ENCODE assay signal across 8 cellular contexts in the genomic region with DNA sequence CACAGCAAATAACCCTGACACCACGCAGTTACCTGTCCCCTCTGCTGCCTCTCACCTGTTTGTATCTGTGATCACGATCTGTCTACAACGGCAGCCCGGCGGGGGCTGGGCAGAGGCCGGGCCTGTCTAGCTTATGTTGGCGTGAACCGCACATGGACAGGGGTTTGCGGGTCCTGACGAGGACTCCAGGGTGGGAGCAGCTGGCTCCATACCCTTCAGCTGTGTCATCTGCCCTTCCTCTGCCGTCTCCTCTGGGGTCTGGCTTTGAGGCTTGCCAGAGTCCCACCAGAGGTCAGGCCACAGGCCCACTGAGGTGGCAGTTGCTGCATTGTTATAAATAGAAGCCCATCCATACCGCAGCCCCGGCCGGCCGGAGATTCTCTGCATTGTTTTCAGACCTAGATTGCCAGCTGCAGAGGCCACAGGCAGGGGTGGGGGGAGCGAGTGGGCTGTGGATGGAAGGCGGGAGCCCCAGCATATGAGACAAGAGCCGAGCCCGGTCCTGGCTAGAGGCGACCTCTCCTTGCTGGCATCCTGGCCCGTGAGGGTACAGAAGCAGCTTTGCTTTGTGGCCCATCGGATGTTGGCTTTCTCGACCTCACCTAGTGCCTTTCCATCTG. TPM values are rescaled to one million over a fixed set of nuclear protein-coding genes. Genes with fewer than 3 reads are reported as not detected.
A peak's percentile ranks its signal among the peaks of the same experiment; 100 is the strongest.
DNase-seq lines count a peak whose midpoint lies in the region; ATAC-seq lines count a peak whose summit lies in the region.
"Had no signal": no experiment of that assay in that cellular context is flagged by ENCODE, and none has a peak within 500 bp of the region (broad histone marks: within the 10 kb centered on the region; RNA-seq: fewer than 3 reads in every experiment).

No MANE protein-coding gene starts in this region.

- H3K4me3 ChIP-seq in thymus (ENCODE audit: low read length): peak overlapping the region; percentile 32
- H3K4me3 ChIP-seq: right lobe of liver had no signal

- peaks cover 22% of the 10 kb centered on the region for H3K36me3 ChIP-seq in thymus (ENCODE audit: control insufficient read depth, insufficient read depth)

- H3K27ac Mint-ChIP-seq in activated naive CD8-positive, alpha-beta T cell treated with anti-CD3 and anti-CD28 coated beads for 36 hours: peak overlapping the region; percentile 97

- ATAC-seq in GM19324 (IDR thresholded peaks at IDR 0.05; ENCODE audit: low FRiP score, unreplicated experiment): peak; percentile 12
- peak; percentile 34 for ATAC-seq in HG03066 (IDR thresholded peaks at IDR 0.05; ENCODE audit: low read depth, unreplicated experiment)
- ATAC-seq in left colon: peak; percentile 52
- no peak for ATAC-seq in GM19351 (IDR thresholded peaks at IDR 0.05; ENCODE audit: unreplicated experiment)

- WGBS in thymus: 10% methylated on average over 23 of the region's 23 CpGs

- no peaks in the 10 kb centered on the region for H3K27me3 Mint-ChIP-seq in activated naive CD8-positive, alpha-beta T cell treated with anti-CD3 and anti-CD28 coated beads for 36 hours

- H3K27ac ChIP-seq in thymus (ENCODE audit: low read depth): peak overlapping the region; percentile 92
- H3K27ac ChIP-seq: right lobe of liver had no signal

- DNase-seq in activated naive CD8-positive, alpha-beta T cell treated with anti-CD3 and anti-CD28 coated beads for 36 hours: no peak
- DNase-seq in left colon: peak in 1 of 2 donors; percentile 29
- no peak for DNase-seq in activated CD8-positive, alpha-beta memory T cell treated with anti-CD3 and anti-CD28 coated beads, Interleukin-2, amount 50 U/mL, for 4 hours

- H3K4me1 ChIP-seq in thymus (ENCODE audit: control insufficient read depth, insufficient read depth, low read length): peaks cover 33% of the 10 kb centered on the region
- H3K4me1 ChIP-seq: right lobe of liver had no signal

- H3K9me3 Mint-ChIP-seq in activated naive CD8-positive, alpha-beta T cell treated with anti-CD3 and anti-CD28 coated beads for 36 hours: peaks cover 4% of the 10 kb centered on the region

- peak overlapping the region; percentile 78 for H3K4me3 Mint-ChIP-seq in activated naive CD8-positive, alpha-beta T cell treated with anti-CD3 and anti-CD28 coated beads for 36 hours

- H3K4me1 Mint-ChIP-seq in activated naive CD8-positive, alpha-beta T cell treated with anti-CD3 and anti-CD28 coated beads for 36 hours: peaks cover 21% of the 10 kb centered on the region

- H3K27me3 ChIP-seq in thymus (ENCODE audit: control insufficient read depth, insufficient read depth): no peaks in the 10 kb centered on the region
- H3K27me3 ChIP-seq: right lobe of liver had no signal

- intact Hi-C loops in left colon (cut with DNase I, micrococcal nuclease): no loop called here

- H3K9me3 ChIP-seq in thymus (ENCODE audit: control insufficient read depth): no peaks in the 10 kb centered on the region
- H3K9me3 ChIP-seq: right lobe of liver had no signal

- H3K36me3 Mint-ChIP-seq in activated naive CD8-positive, alpha-beta T cell treated with anti-CD3 and anti-CD28 coated beads for 36 hours: peaks cover 11% of the 10 kb centered on the region

RNA-seq across cellular contexts. Expression of a gene that starts 37.8 kb away (rescaled TPM):
- 10 to 100 TPM; 36.1 to 37.4 TPM for total RNA-seq in activated naive CD8-positive, alpha-beta T cell treated with anti-CD3 and anti-CD28 coated beads for 36 hours
- 1 to 10 TPM in 1 of 2 donors, under 1 TPM in 1; 0.85 to 2.7 TPM for total RNA-seq in left colon
- polyA plus RNA-seq in thymus: 28.2 TPM

RNA-seq across cellular contexts. Expression of a gene that starts 51.0 kb away (rescaled TPM):
- total RNA-seq in activated naive CD8-positive, alpha-beta T cell treated with anti-CD3 and anti-CD28 coated beads for 36 hours: under 1 TPM; 0.35 to 0.42 TPM
- 1 to 10 TPM in 1 of 2 donors, under 1 TPM in 1; 0.43 to 1.1 TPM for total RNA-seq in left colon
- polyA plus RNA-seq in thymus: 0.96 TPM

Comparison
In these comparisons a context has a peak if more than half of its experiments do, and no peak if none do; other contexts are left out.
1. RNA of a gene that starts 37.8 kb away (total RNA-seq): 36.1 to 37.4 TPM in activated naive CD8-positive, alpha-beta T cell treated with anti-CD3 and anti-CD28 coated beads for 36 hours; 0.85 to 2.7 TPM in left colon; every median in the first group is over 4 times any median in the second.